ENCODE assay signal across 13 cellular contexts in genomic region chr6:97841763-97842162, GRCh38.
"Had no signal": no experiment of that assay in that cellular context is flagged by ENCODE, and none has a peak within 500 bp of the region (broad histone marks: within the 10 kb centered on the region; RNA-seq: fewer than 3 reads in every experiment).

No MANE protein-coding gene starts in this region.

- H3K4me3 ChIP-seq: dorsolateral prefrontal cortex, gastroesophageal sphincter, heart right ventricle, psoas muscle, right lobe of liver, stomach had no signal

- H3K27me3 ChIP-seq: dorsolateral prefrontal cortex, gastroesophageal sphincter, heart right ventricle, right lobe of liver, stomach had no signal

- DNase-seq: activated CD4-positive, alpha-beta memory T cell treated with anti-CD3 and anti-CD28 coated beads, Interleukin-2, amount 10 ng/mL, durations not matched to agents 7 days and 5 days; activated naive CD4-positive, alpha-beta T cell treated with anti-CD3 and anti-CD28 coated beads, Interleukin-2, amount 50 U/mL, for 16 hours; activated T-cell treated with anti-CD3 and anti-CD28 coated beads, Interleukin-2, amount 50 U/mL, for 24 hours; dorsolateral prefrontal cortex; endodermal cell; heart right ventricle; psoas muscle; right lobe of liver; stimulated activated CD4-positive, alpha-beta T cell treated with anti-CD3 and anti-CD28 coated beads, Interleukin-1b, Interleukin-23, amount 100 ng/mL, for 48 hours; stomach; T-helper 17 cell; WERI-Rb-1 had no signal

- H3K4me1 ChIP-seq: gastroesophageal sphincter, heart right ventricle, psoas muscle, right lobe of liver, stomach had no signal

- H3K36me3 ChIP-seq: gastroesophageal sphincter, heart right ventricle, right lobe of liver, stomach, WERI-Rb-1 had no signal

- H3K27ac ChIP-seq: dorsolateral prefrontal cortex, gastroesophageal sphincter, heart right ventricle, psoas muscle, right lobe of liver, stomach, WERI-Rb-1 had no signal

- H3K9me3 ChIP-seq: gastroesophageal sphincter, heart right ventricle, psoas muscle, right lobe of liver, stomach had no signal
